Comparison of ENCODE assay signal across 1 cellular context in genomic region chr22:33723915-33724314, GRCh38.
TF ChIP-seq lines count a peak whose summit lies in the region.

No MANE protein-coding gene starts in this region.

TF ChIP-seq in IMR-90, 13 proteins besides CTCF, POLR2A, EP300 and RAD21 (continued from another document):
- TF ChIP-seq USF2 (IDR thresholded peaks at IDR 0.05; ENCODE audit: low read depth, low read length) (no peak), FOS (IDR thresholded peaks at IDR 0.05; ENCODE audit: low read depth, low read length) (no peak), CHD1 (IDR thresholded peaks at IDR 0.05; ENCODE audit: low read depth, low read length) (no peak), CEBPB (IDR thresholded peaks at IDR 0.05; ENCODE audit: low read depth, low read length) (no peak), RCOR1 (IDR thresholded peaks at IDR 0.05; ENCODE audit: insufficient replicate concordance, low read length) (no peak), ELK1 (IDR thresholded peaks at IDR 0.05; ENCODE audit: borderline replicate concordance, low read depth, low read length) (no peak), RFX5 (IDR thresholded peaks at IDR 0.05; ENCODE audit: low read depth, low read length) (no peak), MXI1 (IDR thresholded peaks at IDR 0.05; ENCODE audit: borderline replicate concordance, low read depth, low read length) (no peak), MAZ (IDR thresholded peaks at IDR 0.05; ENCODE audit: borderline replicate concordance, low read depth, low read length) (no peak)
